2 cellular contexts compared by ENCODE assay signal in the genomic region with DNA sequence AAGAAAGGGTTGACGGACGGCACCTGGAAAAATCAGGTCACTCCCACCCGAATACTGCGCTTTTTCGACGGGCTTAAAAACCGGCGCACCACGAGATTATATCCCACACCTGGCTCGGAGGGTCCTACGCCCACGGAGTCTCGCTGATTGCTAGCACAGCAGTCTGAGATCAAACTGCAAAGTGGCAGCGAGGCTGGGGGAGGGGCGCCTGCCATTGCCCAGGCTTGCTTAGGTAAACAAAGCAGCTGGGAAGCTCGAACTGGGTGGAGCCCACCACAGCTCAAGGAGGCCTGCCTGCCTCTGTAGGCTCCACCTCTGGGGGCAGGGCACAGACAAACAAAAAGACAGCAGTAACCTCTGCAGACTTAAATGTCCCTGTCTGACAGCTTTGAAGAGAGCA.
TF ChIP-seq lines count a peak whose summit lies in the region.

No MANE protein-coding gene starts in this region.

TF ChIP-seq in HEK293T, 16 proteins besides CTCF, POLR2A, EP300 and RAD21:
- peak; percentile 31; the same call in 1 of the 2 replicates for TF ChIP-seq L3MBTL2 (conservative IDR thresholded peaks at IDR 0.05)

TF ChIP-seq in HepG2, 621 proteins besides CTCF, POLR2A, EP300 and RAD21:
- TF ChIP-seq, protein P1, sequence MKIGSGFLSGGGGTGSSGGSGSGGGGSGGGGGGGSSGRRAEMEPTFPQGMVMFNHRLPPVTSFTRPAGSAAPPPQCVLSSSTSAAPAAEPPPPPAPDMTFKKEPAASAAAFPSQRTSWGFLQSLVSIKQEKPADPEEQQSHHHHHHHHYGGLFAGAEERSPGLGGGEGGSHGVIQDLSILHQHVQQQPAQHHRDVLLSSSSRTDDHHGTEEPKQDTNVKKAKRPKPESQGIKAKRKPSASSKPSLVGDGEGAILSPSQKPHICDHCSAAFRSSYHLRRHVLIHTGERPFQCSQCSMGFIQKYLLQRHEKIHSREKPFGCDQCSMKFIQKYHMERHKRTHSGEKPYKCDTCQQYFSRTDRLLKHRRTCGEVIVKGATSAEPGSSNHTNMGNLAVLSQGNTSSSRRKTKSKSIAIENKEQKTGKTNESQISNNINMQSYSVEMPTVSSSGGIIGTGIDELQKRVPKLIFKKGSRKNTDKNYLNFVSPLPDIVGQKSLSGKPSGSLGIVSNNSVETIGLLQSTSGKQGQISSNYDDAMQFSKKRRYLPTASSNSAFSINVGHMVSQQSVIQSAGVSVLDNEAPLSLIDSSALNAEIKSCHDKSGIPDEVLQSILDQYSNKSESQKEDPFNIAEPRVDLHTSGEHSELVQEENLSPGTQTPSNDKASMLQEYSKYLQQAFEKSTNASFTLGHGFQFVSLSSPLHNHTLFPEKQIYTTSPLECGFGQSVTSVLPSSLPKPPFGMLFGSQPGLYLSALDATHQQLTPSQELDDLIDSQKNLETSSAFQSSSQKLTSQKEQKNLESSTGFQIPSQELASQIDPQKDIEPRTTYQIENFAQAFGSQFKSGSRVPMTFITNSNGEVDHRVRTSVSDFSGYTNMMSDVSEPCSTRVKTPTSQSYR (CRISPR knock-in tag; IDR thresholded peaks at IDR 0.05; ENCODE audit: borderline replicate concordance) = peak; percentile 63; the same call in 1 of the 2 replicates
